In genomic region chr6:57252975-57253374, GRCh38 we compare ENCODE assay signal across 14 cellular contexts. TPM values are rescaled to one million over a fixed set of nuclear protein-coding genes. Genes with fewer than 3 reads are reported as not detected.
DNase-seq lines count a peak whose midpoint lies in the region; ATAC-seq, FAIRE-seq and TF ChIP-seq lines count a peak whose summit lies in the region.
"Had no signal": no experiment of that assay in that cellular context is flagged by ENCODE, and none has a peak within 500 bp of the region (broad histone marks: within the 10 kb centered on the region; RNA-seq: fewer than 3 reads in every experiment).

No MANE protein-coding gene starts in this region.

- H3K9me2 ChIP-seq in SK-N-SH: no peaks in the 10 kb centered on the region

- TF ChIP-seq EP300 in A549 (IDR thresholded peaks at IDR 0.05) (no peak), SK-N-SH (IDR thresholded peaks at IDR 0.05; ENCODE audit: borderline replicate concordance in 1 of 2, low read depth in 1 of 2, low read length in 1 of 2) (no peak)

- peaks cover 5% of the 10 kb centered on the region for H3F3A ChIP-seq in SK-N-SH (replicated peaks; ENCODE audit: insufficient read depth)

- 19% methylated on average over 1 of the region's 1 CpG for WGBS in A549 (ENCODE audit: missing lambda C conversion rate)
- 35% methylated on average over 1 of the region's 1 CpG for WGBS in SK-N-SH (ENCODE audit: low lambda C conversion rate)
- 11% methylated on average over 1 of the region's 1 CpG for WGBS in prostate gland

- CTCF ChIA-PET in A549 (lab: Yijun Ruan, JAX) (interaction anchor here (1.5 to 3.3 kb wide), 3 partner anchors 12 to 64 kb away, joined by 3 to 10 read pairs (median 4); partner anchors contain the start of gene PRIM2), SK-N-SH (lab: Yijun Ruan, JAX) (no interaction called here)

- intact Hi-C loops in prostate gland (cut with DNase I): no loop called here

- no peaks in the 10 kb centered on the region for H3K36me3 ChIP-seq in SK-N-SH (replicated peaks in 1 of 2; ENCODE audit: control insufficient read depth in 1 of 2, insufficient read depth in 2 of 2, low read length in 1 of 2)
- H3K36me3 ChIP-seq in prostate gland: no peaks in the 10 kb centered on the region
- H3K36me3 ChIP-seq: left ventricle myocardium inferior, suprapubic skin had no signal

- TF ChIP-seq RAD21 in A549 (conservative IDR thresholded peaks at IDR 0.05 in 1 of 2, IDR thresholded peaks at IDR 0.05 in 1 of 2): no peak
- no peak for TF ChIP-seq RAD21 in SK-N-SH (IDR thresholded peaks at IDR 0.05; ENCODE audit: low read length)

- H3K27me3 ChIP-seq in SK-N-SH (ENCODE audit: insufficient read depth) (no peaks in the 10 kb centered on the region), prostate gland (replicated peaks; ENCODE audit: insufficient read depth) (no peaks in the 10 kb centered on the region)
- H3K27me3 ChIP-seq: suprapubic skin had no signal

- H2AFZ ChIP-seq in SK-N-SH (ENCODE audit: low read depth): no peak overlapping the region

- H3K27ac ChIP-seq in A549: no peak overlapping the region
- peak overlapping the region in 1 of 2 experiments; percentile 59; a peak in 2 of 4 replicates for H3K27ac ChIP-seq in SK-N-SH (ENCODE audit: low read depth in 2 of 2, low read length in 1 of 2)
- H3K27ac ChIP-seq in prostate gland: peak overlapping the region; percentile 38 to 58
- H3K27ac ChIP-seq: left ventricle myocardium inferior, suprapubic skin had no signal

- ATAC-seq in A549: no peak
- ATAC-seq in GM18909 (IDR thresholded peaks at IDR 0.05; ENCODE audit: poor library complexity, unreplicated experiment): no peak

- H4K20me1 ChIP-seq in SK-N-SH (ENCODE audit: insufficient read depth): no peaks in the 10 kb centered on the region

- no peak overlapping the region for H3K9ac ChIP-seq in SK-N-SH

- peak overlapping the region; percentile 46 for H3K4me2 ChIP-seq in A549
- peak overlapping the region; percentile 14; the same call in 1 of the 2 replicates for H3K4me2 ChIP-seq in SK-N-SH

- FAIRE-seq in A549 (lab: Jason Lieb, UNC): no peak
- FAIRE-seq: A204.1, GM12891 had no signal

- H3K4me3 ChIP-seq in A549: no peak overlapping the region
- no peak overlapping the region for H3K4me3 ChIP-seq in SK-N-SH (ENCODE audit: low read depth in 2 of 2, low read length in 1 of 2)
- H3K4me3 ChIP-seq in prostate gland: no peak overlapping the region
- H3K4me3 ChIP-seq: left ventricle myocardium inferior, suprapubic skin had no signal

- POLR2A ChIA-PET in A549 (lab: Yijun Ruan, JAX) (no interaction called here), SK-N-SH (lab: Yijun Ruan, JAX) (no interaction called here)

- TF ChIP-seq POLR2A in A549 (IDR thresholded peaks at IDR 0.05; ENCODE audit: low read length) (no peak), prostate gland (IDR thresholded peaks at IDR 0.05) (no peak), erythroblast (IDR thresholded peaks at IDR 0.05; ENCODE audit: low read length) (no peak)

- TF ChIP-seq CTCF in A549 (IDR thresholded peaks at IDR 0.05) (no peak), SK-N-SH (IDR thresholded peaks at IDR 0.05) (no peak), prostate gland (IDR thresholded peaks at IDR 0.05) (no peak)

- H3K4me1 ChIP-seq in A549: peaks cover 11% of the 10 kb centered on the region; the same call in 1 of the 3 replicates
- peaks cover 0 to 6% of the 10 kb centered on the region in 2 experiments; a peak in 1 of 4 replicates for H3K4me1 ChIP-seq in SK-N-SH (ENCODE audit: control insufficient read depth in 1 of 2, insufficient read depth in 2 of 2, low read depth in 1 of 2, low read length in 1 of 2)
- H3K4me1 ChIP-seq in prostate gland (replicated peaks): peaks cover 7% of the 10 kb centered on the region

- H3K79me2 ChIP-seq in SK-N-SH (ENCODE audit: insufficient read depth): no peaks in the 10 kb centered on the region

- DNase-seq in A549 (ENCODE audit: low read depth in 1 of 2, low spot score in 1 of 2): no peak
- DNase-seq in SK-N-SH: no peak
- peak; percentile 92 for DNase-seq in fibroblast of peridontal ligament (ENCODE audit: extremely low read depth)
- DNase-seq in prostate gland (ENCODE audit: low spot score): no peak
- no peak for DNase-seq in iPS-NIHi7 (ENCODE audit: extremely low spot score)
- DNase-seq in erythroblast (lab: John Stamatoyannopoulos, UW): no peak
- DNase-seq in SKM-1 treated with dmso at 0.1 percent for 144 hours (lab: John Stamatoyannopoulos, UW; ENCODE audit: unreplicated experiment): no peak
- DNase-seq: activated naive CD4-positive, alpha-beta T cell; head of caudate nucleus; left ventricle myocardium inferior had no signal

- H3K9me3 ChIP-seq in A549 (no peaks in the 10 kb centered on the region), SK-N-SH (no peaks in the 10 kb centered on the region), prostate gland (no peaks in the 10 kb centered on the region)
- H3K9me3 ChIP-seq: left ventricle myocardium inferior, suprapubic skin had no signal

TF ChIP-seq in A549, 52 proteins besides CTCF, POLR2A, EP300 and RAD21:
- no peak for TF ChIP-seq CEBPB (IDR thresholded peaks at IDR 0.05)

TF ChIP-seq in SK-N-SH, 30 proteins besides CTCF, POLR2A, EP300 and RAD21:
- TF ChIP-seq FOXM1 (IDR thresholded peaks at IDR 0.05; ENCODE audit: low read depth) (no peak), USF2 (IDR thresholded peaks at IDR 0.05; ENCODE audit: borderline replicate concordance, low read depth, low read length) (no peak), FOSL2 (IDR thresholded peaks at IDR 0.05; ENCODE audit: borderline replicate concordance, low read depth) (no peak), USF1 (IDR thresholded peaks at IDR 0.05; ENCODE audit: borderline replicate concordance, low read depth) (no peak), IRF3 (IDR thresholded peaks at IDR 0.05; ENCODE audit: low read depth, low read length) (no peak), EZH2phosphoT487 (IDR thresholded peaks at IDR 0.05; ENCODE audit: borderline replicate concordance, low read depth) (no peak), PBX3 (IDR thresholded peaks at IDR 0.05) (no peak), MEF2A (IDR thresholded peaks at IDR 0.05; ENCODE audit: borderline replicate concordance, low read depth) (no peak), CHD2 (IDR thresholded peaks at IDR 0.05; ENCODE audit: low read length, partially characterized antibody) (no peak), NRF1 (IDR thresholded peaks at IDR 0.05; ENCODE audit: low read depth, low read length) (no peak), JUND (IDR thresholded peaks at IDR 0.05) (no peak), TCF12 (IDR thresholded peaks at IDR 0.05) (no peak), GATA2 (CRISPR knock-in tag; IDR thresholded peaks at IDR 0.05) (no peak)

RNA-seq across cellular contexts. Expression of gene RAB23, which starts 30.9 kb away (rescaled TPM):
- polyA plus RNA-seq in A549 (2011; rRNA removed) (16.3 and 21.5 TPM in 2 replicates), A549 (2017; fragmentation: RNase III; extraction: RNeasy Plus Mini Kit Qiagen cat#74134 plus additional on column Dnase treatment) (8.6 to 8.8 TPM (median 8.6 TPM) in 3 replicates), SK-N-SH (2012; rRNA removed) (6.6 and 11.3 TPM in 2 replicates)
- 2.1 and 2.6 TPM in 2 replicates for polyA plus RNA-seq in A549 (2012; cell fraction: cytosol; rRNA removed)
- 0.67 and 1.1 TPM in 2 replicates for polyA plus RNA-seq in A549 (2012; cell fraction: nucleus; rRNA removed)
- 3.5 and 3.6 TPM in 2 replicates for polyA minus RNA-seq in A549 (2011; rRNA and poly(A)+ RNA removed)
- 14.7 and 19.5 TPM in 2 replicates for polyA plus RNA-seq in SK-N-SH (2012; cell fraction: cytosol; rRNA removed)
- 4.3 and 8.9 TPM in 2 replicates for polyA plus RNA-seq in SK-N-SH (2012; cell fraction: nucleus; rRNA removed)
- total RNA-seq in prostate gland: 10 to 100 TPM; 20.4 to 22.3 TPM

Comparison
In these comparisons a context has a peak if more than half of its experiments do, and no peak if none do; other contexts are left out.
1. H3K27ac ChIP-seq: peak in prostate gland (2 of 2); none in A549 (0 of 2).